1 cellular context compared by ENCODE assay signal in the genomic region with DNA sequence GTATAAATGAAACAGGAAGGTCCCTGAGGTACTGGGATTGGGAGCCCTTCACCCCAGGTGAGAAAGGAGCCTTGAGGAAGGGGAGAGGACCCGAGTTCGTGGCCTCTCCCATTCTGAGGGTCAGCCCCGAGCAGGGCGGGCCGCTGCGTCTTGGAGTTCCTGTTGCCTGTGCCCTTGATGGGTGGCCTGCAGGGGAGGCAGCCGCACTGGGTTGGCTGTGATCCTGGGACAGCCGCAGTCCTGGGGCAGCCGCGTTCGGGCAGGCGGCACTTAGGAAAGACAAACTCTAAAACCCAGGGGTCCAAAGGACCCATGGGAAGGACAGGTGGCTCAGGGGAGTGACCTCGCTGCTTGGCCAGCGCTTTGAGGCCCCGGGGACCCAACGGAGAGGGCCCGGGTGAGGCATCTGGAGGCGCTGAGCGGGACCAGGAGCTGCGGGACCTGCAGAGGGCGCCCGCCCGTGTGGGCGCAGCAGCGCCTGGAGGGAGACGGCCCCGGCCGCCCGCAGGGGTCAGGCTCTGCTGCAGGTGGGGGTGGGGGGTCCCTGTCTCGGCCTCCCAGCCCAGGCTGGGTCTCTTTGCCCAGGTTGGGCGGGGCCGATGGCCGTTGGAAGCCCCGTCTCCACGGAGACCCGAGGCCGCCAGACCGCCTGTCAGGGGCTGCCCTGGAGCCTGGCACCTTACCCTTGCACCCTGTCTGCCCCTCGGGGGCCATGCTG.
TF ChIP-seq lines count a peak whose summit lies in the region.

No MANE protein-coding gene starts in this region.

TF ChIP-seq in HepG2, 621 proteins besides CTCF, POLR2A, EP300 and RAD21 (continued from another document and continues in another):
- no peak for TF ChIP-seq ZNF607 (CRISPR knock-in tag; IDR thresholded peaks at IDR 0.05; ENCODE audit: borderline replicate concordance)
- TF ChIP-seq, protein P1, sequence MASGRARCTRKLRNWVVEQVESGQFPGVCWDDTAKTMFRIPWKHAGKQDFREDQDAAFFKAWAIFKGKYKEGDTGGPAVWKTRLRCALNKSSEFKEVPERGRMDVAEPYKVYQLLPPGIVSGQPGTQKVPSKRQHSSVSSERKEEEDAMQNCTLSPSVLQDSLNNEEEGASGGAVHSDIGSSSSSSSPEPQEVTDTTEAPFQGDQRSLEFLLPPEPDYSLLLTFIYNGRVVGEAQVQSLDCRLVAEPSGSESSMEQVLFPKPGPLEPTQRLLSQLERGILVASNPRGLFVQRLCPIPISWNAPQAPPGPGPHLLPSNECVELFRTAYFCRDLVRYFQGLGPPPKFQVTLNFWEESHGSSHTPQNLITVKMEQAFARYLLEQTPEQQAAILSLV (CRISPR knock-in tag; IDR thresholded peaks at IDR 0.05; ENCODE audit: borderline replicate concordance) = 0 out of 2 replicates have a peak, but pooled peaks have one; percentile 41
- TF ChIP-seq ZNF615 (CRISPR knock-in tag; IDR thresholded peaks at IDR 0.05; ENCODE audit: borderline replicate concordance) = no peak
- TF ChIP-seq ZNF180 (CRISPR knock-in tag; IDR thresholded peaks at IDR 0.05; ENCODE audit: borderline replicate concordance, low read depth) = no peak
- no peak for TF ChIP-seq ZNF788 (CRISPR knock-in tag; IDR thresholded peaks at IDR 0.05; ENCODE audit: borderline replicate concordance)
- TF ChIP-seq TARDBP (CRISPR knock-in tag; IDR thresholded peaks at IDR 0.05) = no peak
- no peak for TF ChIP-seq PCBP2 (optimal IDR thresholded peaks at IDR 0.05; ENCODE audit: low read depth, low read length, poor library complexity, severe bottlenecking)
- TF ChIP-seq ZNF772 (CRISPR knock-in tag; IDR thresholded peaks at IDR 0.05) = peak; percentile 19; the same call in 1 of the 2 replicates
- no peak for TF ChIP-seq ZBTB10 (CRISPR knock-in tag; IDR thresholded peaks at IDR 0.05; ENCODE audit: borderline replicate concordance)
- no peak for TF ChIP-seq CEBPG (CRISPR knock-in tag; IDR thresholded peaks at IDR 0.05)
- peak; percentile 88 for TF ChIP-seq ZBTB33 (CRISPR knock-in tag; IDR thresholded peaks at IDR 0.05)
- no peak for TF ChIP-seq SUZ12 (IDR thresholded peaks at IDR 0.05; ENCODE audit: low read depth, low read length)
- TF ChIP-seq NFIB (CRISPR knock-in tag; IDR thresholded peaks at IDR 0.05; ENCODE audit: borderline replicate concordance) = no peak
- TF ChIP-seq POLR2AphosphoS5 (IDR thresholded peaks at IDR 0.05; ENCODE audit: low read depth, low read length) = no peak
- TF ChIP-seq ZFP90 (CRISPR knock-in tag; IDR thresholded peaks at IDR 0.05; ENCODE audit: borderline replicate concordance) = no peak
- TF ChIP-seq, protein P2, sequence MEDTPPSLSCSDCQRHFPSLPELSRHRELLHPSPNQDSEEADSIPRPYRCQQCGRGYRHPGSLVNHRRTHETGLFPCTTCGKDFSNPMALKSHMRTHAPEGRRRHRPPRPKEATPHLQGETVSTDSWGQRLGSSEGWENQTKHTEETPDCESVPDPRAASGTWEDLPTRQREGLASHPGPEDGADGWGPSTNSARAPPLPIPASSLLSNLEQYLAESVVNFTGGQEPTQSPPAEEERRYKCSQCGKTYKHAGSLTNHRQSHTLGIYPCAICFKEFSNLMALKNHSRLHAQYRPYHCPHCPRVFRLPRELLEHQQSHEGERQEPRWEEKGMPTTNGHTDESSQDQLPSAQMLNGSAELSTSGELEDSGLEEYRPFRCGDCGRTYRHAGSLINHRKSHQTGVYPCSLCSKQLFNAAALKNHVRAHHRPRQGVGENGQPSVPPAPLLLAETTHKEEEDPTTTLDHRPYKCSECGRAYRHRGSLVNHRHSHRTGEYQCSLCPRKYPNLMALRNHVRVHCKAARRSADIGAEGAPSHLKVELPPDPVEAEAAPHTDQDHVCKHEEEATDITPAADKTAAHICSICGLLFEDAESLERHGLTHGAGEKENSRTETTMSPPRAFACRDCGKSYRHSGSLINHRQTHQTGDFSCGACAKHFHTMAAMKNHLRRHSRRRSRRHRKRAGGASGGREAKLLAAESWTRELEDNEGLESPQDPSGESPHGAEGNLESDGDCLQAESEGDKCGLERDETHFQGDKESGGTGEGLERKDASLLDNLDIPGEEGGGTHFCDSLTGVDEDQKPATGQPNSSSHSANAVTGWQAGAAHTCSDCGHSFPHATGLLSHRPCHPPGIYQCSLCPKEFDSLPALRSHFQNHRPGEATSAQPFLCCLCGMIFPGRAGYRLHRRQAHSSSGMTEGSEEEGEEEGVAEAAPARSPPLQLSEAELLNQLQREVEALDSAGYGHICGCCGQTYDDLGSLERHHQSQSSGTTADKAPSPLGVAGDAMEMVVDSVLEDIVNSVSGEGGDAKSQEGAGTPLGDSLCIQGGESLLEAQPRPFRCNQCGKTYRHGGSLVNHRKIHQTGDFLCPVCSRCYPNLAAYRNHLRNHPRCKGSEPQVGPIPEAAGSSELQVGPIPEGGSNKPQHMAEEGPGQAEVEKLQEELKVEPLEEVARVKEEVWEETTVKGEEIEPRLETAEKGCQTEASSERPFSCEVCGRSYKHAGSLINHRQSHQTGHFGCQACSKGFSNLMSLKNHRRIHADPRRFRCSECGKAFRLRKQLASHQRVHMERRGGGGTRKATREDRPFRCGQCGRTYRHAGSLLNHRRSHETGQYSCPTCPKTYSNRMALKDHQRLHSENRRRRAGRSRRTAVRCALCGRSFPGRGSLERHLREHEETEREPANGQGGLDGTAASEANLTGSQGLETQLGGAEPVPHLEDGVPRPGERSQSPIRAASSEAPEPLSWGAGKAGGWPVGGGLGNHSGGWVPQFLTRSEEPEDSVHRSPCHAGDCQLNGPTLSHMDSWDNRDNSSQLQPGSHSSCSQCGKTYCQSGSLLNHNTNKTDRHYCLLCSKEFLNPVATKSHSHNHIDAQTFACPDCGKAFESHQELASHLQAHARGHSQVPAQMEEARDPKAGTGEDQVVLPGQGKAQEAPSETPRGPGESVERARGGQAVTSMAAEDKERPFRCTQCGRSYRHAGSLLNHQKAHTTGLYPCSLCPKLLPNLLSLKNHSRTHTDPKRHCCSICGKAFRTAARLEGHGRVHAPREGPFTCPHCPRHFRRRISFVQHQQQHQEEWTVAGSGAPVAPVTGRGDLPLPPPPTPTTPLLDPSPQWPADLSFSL (CRISPR knock-in tag; IDR thresholded peaks at IDR 0.05) = no peak
- TF ChIP-seq ZNF577 (CRISPR knock-in tag; IDR thresholded peaks at IDR 0.05; ENCODE audit: borderline replicate concordance, low read depth) = no peak
- TF ChIP-seq, protein P3, sequence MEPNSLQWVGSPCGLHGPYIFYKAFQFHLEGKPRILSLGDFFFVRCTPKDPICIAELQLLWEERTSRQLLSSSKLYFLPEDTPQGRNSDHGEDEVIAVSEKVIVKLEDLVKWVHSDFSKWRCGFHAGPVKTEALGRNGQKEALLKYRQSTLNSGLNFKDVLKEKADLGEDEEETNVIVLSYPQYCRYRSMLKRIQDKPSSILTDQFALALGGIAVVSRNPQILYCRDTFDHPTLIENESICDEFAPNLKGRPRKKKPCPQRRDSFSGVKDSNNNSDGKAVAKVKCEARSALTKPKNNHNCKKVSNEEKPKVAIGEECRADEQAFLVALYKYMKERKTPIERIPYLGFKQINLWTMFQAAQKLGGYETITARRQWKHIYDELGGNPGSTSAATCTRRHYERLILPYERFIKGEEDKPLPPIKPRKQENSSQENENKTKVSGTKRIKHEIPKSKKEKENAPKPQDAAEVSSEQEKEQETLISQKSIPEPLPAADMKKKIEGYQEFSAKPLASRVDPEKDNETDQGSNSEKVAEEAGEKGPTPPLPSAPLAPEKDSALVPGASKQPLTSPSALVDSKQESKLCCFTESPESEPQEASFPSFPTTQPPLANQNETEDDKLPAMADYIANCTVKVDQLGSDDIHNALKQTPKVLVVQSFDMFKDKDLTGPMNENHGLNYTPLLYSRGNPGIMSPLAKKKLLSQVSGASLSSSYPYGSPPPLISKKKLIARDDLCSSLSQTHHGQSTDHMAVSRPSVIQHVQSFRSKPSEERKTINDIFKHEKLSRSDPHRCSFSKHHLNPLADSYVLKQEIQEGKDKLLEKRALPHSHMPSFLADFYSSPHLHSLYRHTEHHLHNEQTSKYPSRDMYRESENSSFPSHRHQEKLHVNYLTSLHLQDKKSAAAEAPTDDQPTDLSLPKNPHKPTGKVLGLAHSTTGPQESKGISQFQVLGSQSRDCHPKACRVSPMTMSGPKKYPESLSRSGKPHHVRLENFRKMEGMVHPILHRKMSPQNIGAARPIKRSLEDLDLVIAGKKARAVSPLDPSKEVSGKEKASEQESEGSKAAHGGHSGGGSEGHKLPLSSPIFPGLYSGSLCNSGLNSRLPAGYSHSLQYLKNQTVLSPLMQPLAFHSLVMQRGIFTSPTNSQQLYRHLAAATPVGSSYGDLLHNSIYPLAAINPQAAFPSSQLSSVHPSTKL (CRISPR knock-in tag; IDR thresholded peaks at IDR 0.05) = no peak
- no peak for TF ChIP-seq MED1 (CRISPR knock-in tag; IDR thresholded peaks at IDR 0.05)
- TF ChIP-seq, protein P4, sequence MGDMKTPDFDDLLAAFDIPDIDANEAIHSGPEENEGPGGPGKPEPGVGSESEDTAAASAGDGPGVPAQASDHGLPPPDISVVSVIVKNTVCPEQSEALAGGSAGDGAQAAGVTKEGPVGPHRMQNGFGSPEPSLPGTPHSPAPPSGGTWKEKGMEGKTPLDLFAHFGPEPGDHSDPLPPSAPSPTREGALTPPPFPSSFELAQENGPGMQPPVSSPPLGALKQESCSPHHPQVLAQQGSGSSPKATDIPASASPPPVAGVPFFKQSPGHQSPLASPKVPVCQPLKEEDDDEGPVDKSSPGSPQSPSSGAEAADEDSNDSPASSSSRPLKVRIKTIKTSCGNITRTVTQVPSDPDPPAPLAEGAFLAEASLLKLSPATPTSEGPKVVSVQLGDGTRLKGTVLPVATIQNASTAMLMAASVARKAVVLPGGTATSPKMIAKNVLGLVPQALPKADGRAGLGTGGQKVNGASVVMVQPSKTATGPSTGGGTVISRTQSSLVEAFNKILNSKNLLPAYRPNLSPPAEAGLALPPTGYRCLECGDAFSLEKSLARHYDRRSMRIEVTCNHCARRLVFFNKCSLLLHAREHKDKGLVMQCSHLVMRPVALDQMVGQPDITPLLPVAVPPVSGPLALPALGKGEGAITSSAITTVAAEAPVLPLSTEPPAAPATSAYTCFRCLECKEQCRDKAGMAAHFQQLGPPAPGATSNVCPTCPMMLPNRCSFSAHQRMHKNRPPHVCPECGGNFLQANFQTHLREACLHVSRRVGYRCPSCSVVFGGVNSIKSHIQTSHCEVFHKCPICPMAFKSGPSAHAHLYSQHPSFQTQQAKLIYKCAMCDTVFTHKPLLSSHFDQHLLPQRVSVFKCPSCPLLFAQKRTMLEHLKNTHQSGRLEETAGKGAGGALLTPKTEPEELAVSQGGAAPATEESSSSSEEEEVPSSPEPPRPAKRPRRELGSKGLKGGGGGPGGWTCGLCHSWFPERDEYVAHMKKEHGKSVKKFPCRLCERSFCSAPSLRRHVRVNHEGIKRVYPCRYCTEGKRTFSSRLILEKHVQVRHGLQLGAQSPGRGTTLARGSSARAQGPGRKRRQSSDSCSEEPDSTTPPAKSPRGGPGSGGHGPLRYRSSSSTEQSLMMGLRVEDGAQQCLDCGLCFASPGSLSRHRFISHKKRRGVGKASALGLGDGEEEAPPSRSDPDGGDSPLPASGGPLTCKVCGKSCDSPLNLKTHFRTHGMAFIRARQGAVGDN (CRISPR knock-in tag; IDR thresholded peaks at IDR 0.05) = peak; percentile 68; the same call in 1 of the 2 replicates
- no peak for TF ChIP-seq ZNF747 (CRISPR knock-in tag; IDR thresholded peaks at IDR 0.05; ENCODE audit: borderline replicate concordance)
- TF ChIP-seq SIX1 (CRISPR knock-in tag; IDR thresholded peaks at IDR 0.05; ENCODE audit: borderline replicate concordance) = no peak
- TF ChIP-seq ELK4 (CRISPR knock-in tag; IDR thresholded peaks at IDR 0.05; ENCODE audit: borderline replicate concordance) = no peak
- TF ChIP-seq ZNF496 (CRISPR knock-in tag; IDR thresholded peaks at IDR 0.05; ENCODE audit: insufficient replicate concordance) = no peak
- no peak for TF ChIP-seq ZNF20 (CRISPR knock-in tag; IDR thresholded peaks at IDR 0.05)
- no peak for TF ChIP-seq ZBTB20 (CRISPR knock-in tag; IDR thresholded peaks at IDR 0.05; ENCODE audit: borderline replicate concordance, low read depth)
- TF ChIP-seq ZEB1 (IDR thresholded peaks at IDR 0.05; ENCODE audit: insufficient replicate concordance, low read depth) = no peak
- TF ChIP-seq MTA1 (CRISPR knock-in tag; IDR thresholded peaks at IDR 0.05; ENCODE audit: borderline replicate concordance) = 0 out of 2 replicates have a peak, but pooled peaks have one; percentile 4
- no peak for TF ChIP-seq ZNF253 (CRISPR knock-in tag; IDR thresholded peaks at IDR 0.05; ENCODE audit: borderline replicate concordance)
- TF ChIP-seq TMF1 (CRISPR knock-in tag; IDR thresholded peaks at IDR 0.05; ENCODE audit: low read depth) = no peak
- TF ChIP-seq ZNF75D (CRISPR knock-in tag; IDR thresholded peaks at IDR 0.05; ENCODE audit: borderline replicate concordance) = no peak
